15 cellular contexts compared by ENCODE assay signal in the genomic region with DNA sequence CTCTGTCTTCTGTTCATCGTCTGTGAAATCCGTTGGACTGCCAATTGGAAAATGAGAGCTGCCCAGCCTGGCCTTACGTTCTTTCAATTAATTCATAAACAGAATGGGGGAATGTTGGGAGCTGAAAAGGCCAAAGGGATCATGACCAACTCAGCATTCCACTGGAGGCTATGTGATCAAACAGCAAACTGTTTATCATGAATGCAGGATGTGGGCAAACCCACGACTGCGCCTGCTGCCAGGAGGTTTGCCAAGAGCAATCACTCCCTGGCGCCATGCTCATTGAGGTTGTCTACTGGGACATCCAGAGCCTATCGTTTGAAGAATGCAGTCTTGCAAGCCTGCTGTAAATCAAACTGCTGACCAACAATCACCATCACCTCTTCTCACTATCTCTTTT. TPM values are rescaled to one million over a fixed set of nuclear protein-coding genes. Genes with fewer than 3 reads are reported as not detected.
DNase-seq lines count a peak whose midpoint lies in the region; ATAC-seq lines count a peak whose summit lies in the region.
"Had no signal": no experiment of that assay in that cellular context is flagged by ENCODE, and none has a peak within 500 bp of the region (broad histone marks: within the 10 kb centered on the region; RNA-seq: fewer than 3 reads in every experiment).

No MANE protein-coding gene starts in this region.

- H3K9me3 ChIP-seq in naive thymus-derived CD4-positive, alpha-beta T cell (ENCODE audit: control insufficient read depth in 2 of 3, low read length in 3 of 3), result peaks cover 0 to 4% (median 0%) of the 10 kb centered on the region in 3 experiments
- H3K9me3 ChIP-seq: vagina had no signal

- H3K4me3 ChIP-seq in naive thymus-derived CD4-positive, alpha-beta T cell (ENCODE audit: low read length), result no peak overlapping the region
- H3K4me3 ChIP-seq: GM12878, vagina had no signal

- H3K9me3 Mint-ChIP-seq in naive thymus-derived CD4-positive, alpha-beta T cell, result peaks cover 0 to 19% (median 6%) of the 10 kb centered on the region in 11 donors
- H3K9me3 Mint-ChIP-seq: activated CD4-positive, alpha-beta memory T cell treated with anti-CD3 and anti-CD28 coated beads, Interleukin-2, amount 10 ng/mL, durations not matched to agents 7 days and 5 days had no signal

- no peak for ATAC-seq in naive thymus-derived CD4-positive, alpha-beta T cell
- ATAC-seq in HG02588 (IDR thresholded peaks at IDR 0.05; ENCODE audit: unreplicated experiment), result no peak
- ATAC-seq: activated naive CD8-positive, alpha-beta T cell treated with anti-CD3 and anti-CD28 coated beads, Interleukin-2, amount 50 U/mL, for 24 hours; GM12878 had no signal

- H3K36me3 Mint-ChIP-seq in naive thymus-derived CD4-positive, alpha-beta T cell, result peaks cover under 1 to 11% (median 6%) of the 10 kb centered on the region in 5 donors

- H3K27me3 ChIP-seq in naive thymus-derived CD4-positive, alpha-beta T cell (ENCODE audit: control insufficient read depth in 2 of 2, insufficient read depth in 2 of 2, low read length in 2 of 2), result no peaks in the 10 kb centered on the region
- H3K27me3 ChIP-seq: vagina had no signal

- POLR2A ChIA-PET in naive thymus-derived CD4-positive, alpha-beta T cell (lab: Charles Lee), result no interaction called here

- DNase-seq in EH (ENCODE audit: low read depth) (peak; percentile 79), MV-4-11 (lab: John Stamatoyannopoulos, UW) (peak; percentile 70), epithelial cell of prostate (ENCODE audit: low read depth, low spot score) (no peak), OCI-M1 (lab: John Stamatoyannopoulos, UW) (no peak), cerebellar nuclear complex (lab: John Stamatoyannopoulos, UW) (no peak), middle frontal gyrus (ENCODE audit: extremely low spot score, low spot score) (no peak)
- no peak for DNase-seq in naive thymus-derived CD4-positive, alpha-beta T cell
- DNase-seq: activated CD4-positive, alpha-beta memory T cell treated with anti-CD3 and anti-CD28 coated beads, Interleukin-2, amount 10 ng/mL, durations not matched to agents 7 days and 5 days; activated naive CD8-positive, alpha-beta T cell treated with anti-CD3 and anti-CD28 coated beads, Interleukin-2, amount 50 U/mL, for 24 hours; NCI-H1092; RPMI8226 had no signal

- no peaks in the 10 kb centered on the region for H3K36me3 ChIP-seq in naive thymus-derived CD4-positive, alpha-beta T cell (ENCODE audit: control insufficient read depth in 2 of 3, insufficient read depth in 3 of 3, low read length in 3 of 3)
- H3K36me3 ChIP-seq: vagina had no signal

- intact Hi-C loops in naive thymus-derived CD4-positive, alpha-beta T cell (cut with micrococcal nuclease), result no loop called here

- CTCF ChIA-PET in naive thymus-derived CD4-positive, alpha-beta T cell (lab: Charles Lee), result interaction anchor here (1.4 kb wide), 1 partner anchor 102 kb away, joined by 3 read pairs; no protein-coding TSS in a partner anchor

- peak overlapping the region in 6 of 10 donors; percentile 22 to 72 (median 26) for H3K4me3 Mint-ChIP-seq in naive thymus-derived CD4-positive, alpha-beta T cell
- H3K4me3 Mint-ChIP-seq: activated CD4-positive, alpha-beta memory T cell treated with anti-CD3 and anti-CD28 coated beads, Interleukin-2, amount 10 ng/mL, durations not matched to agents 7 days and 5 days; activated naive CD8-positive, alpha-beta T cell treated with anti-CD3 and anti-CD28 coated beads, Interleukin-2, amount 50 U/mL, for 24 hours; activated T-helper 1 cell treated with anti-CD3 and anti-CD28 coated beads, Interleukin-12 subunit alpha, Interleukin-12 subunit beta, Interleukin-2, Interleukin-4 antibody, amounts not matched to agents 30 ng/mL and 10 ng/mL and 1 ng/mL, durations not matched to agents 14 hours and 24 hours and 36 hours had no signal

- peaks cover 2 to 18% (median 15%) of the 10 kb centered on the region in 7 donors for H3K4me1 Mint-ChIP-seq in naive thymus-derived CD4-positive, alpha-beta T cell

- peaks cover 0 to 20% (median 4%) of the 10 kb centered on the region in 5 donors for H3K27me3 Mint-ChIP-seq in naive thymus-derived CD4-positive, alpha-beta T cell
- H3K27me3 Mint-ChIP-seq: activated naive CD8-positive, alpha-beta T cell treated with anti-CD3 and anti-CD28 coated beads, Interleukin-2, amount 50 U/mL, for 24 hours had no signal

- peaks cover 3 to 5% of the 10 kb centered on the region in 2 donors for H3K4me1 ChIP-seq in naive thymus-derived CD4-positive, alpha-beta T cell (ENCODE audit: control insufficient read depth in 2 of 2, insufficient read depth in 2 of 2, low read length in 2 of 2)
- H3K4me1 ChIP-seq: vagina had no signal

- peak overlapping the region in 3 of 9 donors; percentile 63 to 81 (median 78) for H3K27ac Mint-ChIP-seq in naive thymus-derived CD4-positive, alpha-beta T cell
- H3K27ac Mint-ChIP-seq: activated CD4-positive, alpha-beta memory T cell treated with anti-CD3 and anti-CD28 coated beads, Interleukin-2, amount 10 ng/mL, durations not matched to agents 7 days and 5 days; activated naive CD8-positive, alpha-beta T cell treated with anti-CD3 and anti-CD28 coated beads, Interleukin-2, amount 50 U/mL, for 24 hours; activated T-helper 1 cell treated with anti-CD3 and anti-CD28 coated beads, Interleukin-12 subunit alpha, Interleukin-12 subunit beta, Interleukin-2, Interleukin-4 antibody, amounts not matched to agents 30 ng/mL and 10 ng/mL and 1 ng/mL, durations not matched to agents 14 hours and 24 hours and 36 hours had no signal

- H3K27ac ChIP-seq in epithelial cell of prostate, result peak overlapping the region; percentile 1
- no peak overlapping the region for H3K27ac ChIP-seq in naive thymus-derived CD4-positive, alpha-beta T cell (ENCODE audit: low read depth, low read length)
- H3K27ac ChIP-seq: vagina had no signal

RNA-seq across cellular contexts. Expression of a gene that starts 9.3 kb away (rescaled TPM):
- total RNA-seq in naive thymus-derived CD4-positive, alpha-beta T cell, result 100 to 1,000 TPM in 2 of 5 experiments, 10 to 100 TPM in 3; 74.5 to 253 (median 93.1) TPM
- polyA plus RNA-seq in naive thymus-derived CD4-positive, alpha-beta T cell, result 10 to 100 TPM; 46.5 to 46.7 TPM

Comparison
In these comparisons a context has a peak if more than half of its experiments do, and no peak if none do; other contexts are left out.
1. DNase-seq: peak in EH (single experiment) and MV-4-11 (single experiment); none in epithelial cell of prostate (single experiment), naive thymus-derived CD4-positive, alpha-beta T cell (0 of 9), OCI-M1 (single experiment), cerebellar nuclear complex (0 of 2) and middle frontal gyrus (single experiment).